Comparison of ENCODE assay signal across 8 cellular contexts in genomic region chr1:155272466-155273133, GRCh38. TPM values are rescaled to one million over a fixed set of nuclear protein-coding genes. Genes with fewer than 3 reads are reported as not detected.
A peak's percentile ranks its signal among the peaks of the same experiment; 100 is the strongest.
DNase-seq lines count a peak whose midpoint lies in the region; ATAC-seq and TF ChIP-seq lines count a peak whose summit lies in the region.

No MANE protein-coding gene starts in this region.

- H2AFZ ChIP-seq in SK-N-SH (ENCODE audit: low read depth), result no peak overlapping the region
- H2AFZ ChIP-seq in neural progenitor cell (replicated peaks), result no peak overlapping the region

- peak overlapping the region; percentile 91 for H3K4me3 Mint-ChIP-seq in activated naive CD4-positive, alpha-beta T cell treated with anti-CD3 and anti-CD28 coated beads, Interleukin-2, amount 50 U/mL, for 24 hours
- peak overlapping the region; percentile 95 for H3K4me3 Mint-ChIP-seq in neural progenitor cell

- TF ChIP-seq EP300 in SK-N-SH (IDR thresholded peaks at IDR 0.05; ENCODE audit: borderline replicate concordance in 1 of 2, low read depth in 1 of 2, low read length in 1 of 2) (no peak), esophagus muscularis mucosa (IDR thresholded peaks at IDR 0.05) (no peak)

- POLR2A ChIA-PET in SK-N-SH (lab: Yijun Ruan, JAX), result interaction anchor here (0.6 to 2.3 kb wide), 10 partner anchors 11 to 586 kb away, joined by 3 to 13 read pairs (median 4); partner anchors contain the start of genes ENTREP3, KRTCAP2, MTX1 and RUSC1

- H3K27me3 ChIP-seq in SK-N-SH (ENCODE audit: insufficient read depth), result no peaks in the 10 kb centered on the region
- no peaks in the 10 kb centered on the region for H3K27me3 ChIP-seq in esophagus muscularis mucosa
- H3K27me3 ChIP-seq in neural progenitor cell, result peaks cover 3% of the 10 kb centered on the region

- no peaks in the 10 kb centered on the region for H3K9me3 Mint-ChIP-seq in activated naive CD4-positive, alpha-beta T cell treated with anti-CD3 and anti-CD28 coated beads, Interleukin-2, amount 50 U/mL, for 24 hours
- no peaks in the 10 kb centered on the region for H3K9me3 Mint-ChIP-seq in neural progenitor cell

- no peak for TF ChIP-seq POLR2A in esophagus muscularis mucosa (IDR thresholded peaks at IDR 0.05; ENCODE audit: low read depth)

- intact Hi-C loops in esophagus muscularis mucosa (cut with DNase I), result no loop called here

- ATAC-seq in HG02938 (IDR thresholded peaks at IDR 0.05; ENCODE audit: unreplicated experiment) (no peak), GM21619 (IDR thresholded peaks at IDR 0.05; ENCODE audit: unreplicated experiment) (no peak)

- H3K4me2 ChIP-seq in SK-N-SH, result peak overlapping the region; percentile 86
- peak overlapping the region; percentile 88 for H3K4me2 ChIP-seq in neural progenitor cell

- no peaks in the 10 kb centered on the region for H3K9me2 ChIP-seq in SK-N-SH

- TF ChIP-seq CTCF in SK-N-SH (IDR thresholded peaks at IDR 0.05), result no peak
- no peak for TF ChIP-seq CTCF in esophagus muscularis mucosa (IDR thresholded peaks at IDR 0.05)
- no peak for TF ChIP-seq CTCF in neural progenitor cell (IDR thresholded peaks at IDR 0.05)

- H3K27me3 Mint-ChIP-seq in activated naive CD4-positive, alpha-beta T cell treated with anti-CD3 and anti-CD28 coated beads, Interleukin-2, amount 50 U/mL, for 24 hours, result no peaks in the 10 kb centered on the region
- H3K27me3 Mint-ChIP-seq in neural progenitor cell (ENCODE audit: insufficient read depth, low read depth), result peaks cover 3% of the 10 kb centered on the region

- WGBS in SK-N-SH (ENCODE audit: low lambda C conversion rate), result 5% methylated on average over 15 of the region's 15 CpGs
- 11% methylated on average over 15 of the region's 15 CpGs for WGBS in esophagus muscularis mucosa

- peaks cover 12% of the 10 kb centered on the region for H3F3A ChIP-seq in SK-N-SH (replicated peaks; ENCODE audit: insufficient read depth)
- H3F3A ChIP-seq in neural progenitor cell (ENCODE audit: low read depth), result peaks cover 60% of the 10 kb centered on the region

- TF ChIP-seq RAD21 in SK-N-SH (IDR thresholded peaks at IDR 0.05; ENCODE audit: low read length), result no peak

- H3K79me2 ChIP-seq in SK-N-SH (ENCODE audit: insufficient read depth) (peaks cover 41% of the 10 kb centered on the region), neural progenitor cell (ENCODE audit: low read depth) (peaks cover 40% of the 10 kb centered on the region)

- CTCF ChIA-PET in SK-N-SH (lab: Yijun Ruan, JAX), result interaction anchor here (0.8 to 13.2 kb wide), 6 partner anchors 12 to 273 kb away, joined by 3 to 126 read pairs (median 8); partner anchors contain the start of gene ENTREP3

- no peaks in the 10 kb centered on the region for H3K9me3 ChIP-seq in SK-N-SH
- no peaks in the 10 kb centered on the region for H3K9me3 ChIP-seq in esophagus muscularis mucosa
- no peaks in the 10 kb centered on the region for H3K9me3 ChIP-seq in neural progenitor cell (ENCODE audit: low read depth)

- H4K20me1 ChIP-seq in SK-N-SH (ENCODE audit: insufficient read depth), result peaks cover 15% of the 10 kb centered on the region
- peaks cover 36% of the 10 kb centered on the region for H4K20me1 ChIP-seq in neural progenitor cell (ENCODE audit: low read depth)

- peaks cover 12% of the 10 kb centered on the region for H3K36me3 Mint-ChIP-seq in activated naive CD4-positive, alpha-beta T cell treated with anti-CD3 and anti-CD28 coated beads, Interleukin-2, amount 50 U/mL, for 24 hours
- H3K36me3 Mint-ChIP-seq in neural progenitor cell, result peaks cover 30% of the 10 kb centered on the region

- H3K4me1 ChIP-seq in SK-N-SH (ENCODE audit: control insufficient read depth in 1 of 2, insufficient read depth in 2 of 2, low read depth in 1 of 2, low read length in 1 of 2) (peaks cover 0 to 15% of the 10 kb centered on the region in 2 experiments; a peak in 2 of 4 replicates), esophagus muscularis mucosa (peaks cover 32 to 48% (median 36%) of the 10 kb centered on the region in 4 donors), neural progenitor cell (peaks cover 19% of the 10 kb centered on the region)

- H3K9ac ChIP-seq in SK-N-SH, result peak overlapping the region; percentile 88
- H3K9ac ChIP-seq in neural progenitor cell, result peak overlapping the region; percentile 65

- DNase-seq in activated naive CD4-positive, alpha-beta T cell treated with Interleukin-2 at 50 U/mL for 16 hours, result no peak
- DNase-seq in SK-N-SH, result peak; percentile 10
- DNase-seq in esophagus muscularis mucosa (ENCODE audit: extremely low spot score), result no peak
- no peak for DNase-seq in neural progenitor cell (ENCODE audit: low spot score)
- DNase-seq in activated CD8-positive, alpha-beta memory T cell treated with anti-CD3 and anti-CD28 coated beads, Interleukin-2, amount 50 U/mL, for 4 hours, result no peak

- peaks cover 34 to 35% of the 10 kb centered on the region in 2 experiments for H3K36me3 ChIP-seq in SK-N-SH (replicated peaks in 1 of 2; ENCODE audit: control insufficient read depth in 1 of 2, insufficient read depth in 2 of 2, low read length in 1 of 2)
- H3K36me3 ChIP-seq in esophagus muscularis mucosa, result peaks cover 25 to 44% (median 36%) of the 10 kb centered on the region in 4 donors
- H3K36me3 ChIP-seq in neural progenitor cell, result peaks cover 9% of the 10 kb centered on the region

- peak overlapping the region; percentile 72 to 94 for H3K4me3 ChIP-seq in SK-N-SH (ENCODE audit: low read depth in 2 of 2, low read length in 1 of 2)
- peak overlapping the region; percentile 86 to 97 (median 92) for H3K4me3 ChIP-seq in esophagus muscularis mucosa
- H3K4me3 ChIP-seq in neural progenitor cell, result peak overlapping the region; percentile 80

- H3K4me1 Mint-ChIP-seq in activated naive CD4-positive, alpha-beta T cell treated with anti-CD3 and anti-CD28 coated beads, Interleukin-2, amount 50 U/mL, for 24 hours, result peaks cover 49% of the 10 kb centered on the region
- peaks cover 33% of the 10 kb centered on the region for H3K4me1 Mint-ChIP-seq in neural progenitor cell

- H3K27ac ChIP-seq in SK-N-SH (ENCODE audit: low read depth in 2 of 2, low read length in 1 of 2) (peak overlapping the region; percentile 86 to 93), esophagus muscularis mucosa (replicated peaks in 1 of 4) (peak overlapping the region; percentile 97 to 99 (median 98)), neural progenitor cell (peak overlapping the region; percentile 81)

- peak overlapping the region; percentile 67 for H3K27ac Mint-ChIP-seq in activated naive CD4-positive, alpha-beta T cell treated with anti-CD3 and anti-CD28 coated beads, Interleukin-2, amount 50 U/mL, for 24 hours
- peak overlapping the region; percentile 84 for H3K27ac Mint-ChIP-seq in neural progenitor cell

TF ChIP-seq in SK-N-SH, 30 proteins besides CTCF, POLR2A, EP300 and RAD21:
- TF ChIP-seq YY1 (IDR thresholded peaks at IDR 0.05; ENCODE audit: low read depth) (no peak), FOXM1 (IDR thresholded peaks at IDR 0.05; ENCODE audit: low read depth) (no peak), RFX5 (IDR thresholded peaks at IDR 0.05; ENCODE audit: low read length) (peak; percentile 66)

RNA-seq across cellular contexts. Expression of gene CLK2, which starts 0.7 kb away (rescaled TPM):
- polyA plus RNA-seq in SK-N-SH (2012; rRNA removed), result 76.7 and 81.8 TPM in 2 replicates
- polyA plus RNA-seq in SK-N-SH (2012; cell fraction: cytosol; rRNA removed), result 25.3 and 28.9 TPM in 2 replicates
- 484 and 490 TPM in 2 replicates for polyA plus RNA-seq in SK-N-SH (2012; cell fraction: nucleus; rRNA removed)
- total RNA-seq in esophagus muscularis mucosa (10 to 100 TPM; 17.6 to 32.0 (median 25.3) TPM), neural progenitor cell (ENCODE audit: low replicate concordance) (41.7 and 62.2 TPM in 2 replicates)

RNA-seq across cellular contexts. Expression of gene HCN3, which starts 4.7 kb away (rescaled TPM):
- 9.7 and 10.1 TPM in 2 replicates for polyA plus RNA-seq in SK-N-SH (2012; rRNA removed)
- polyA plus RNA-seq in SK-N-SH (2012; cell fraction: cytosol; rRNA removed), result 2.2 and 3.7 TPM in 2 replicates
- polyA plus RNA-seq in SK-N-SH (2012; cell fraction: nucleus; rRNA removed), result 59.4 and 62.3 TPM in 2 replicates
- total RNA-seq in esophagus muscularis mucosa (1 to 10 TPM; 1.0 to 2.1 (median 1.4) TPM), neural progenitor cell (ENCODE audit: low replicate concordance) (1.9 and 5.9 TPM in 2 replicates)

RNA-seq across cellular contexts. Expression of gene SCAMP3, which starts 10.4 kb away (rescaled TPM):
- polyA plus RNA-seq in SK-N-SH (2012; rRNA removed), result 193 and 225 TPM in 2 replicates
- 115 and 149 TPM in 2 replicates for polyA plus RNA-seq in SK-N-SH (2012; cell fraction: cytosol; rRNA removed)
- polyA plus RNA-seq in SK-N-SH (2012; cell fraction: nucleus; rRNA removed), result 125 and 162 TPM in 2 replicates
- 10 to 100 TPM; 33.6 to 56.0 (median 43.5) TPM for total RNA-seq in esophagus muscularis mucosa
- 21.8 and 44.8 TPM in 2 replicates for total RNA-seq in neural progenitor cell (ENCODE audit: low replicate concordance)

RNA-seq across cellular contexts. Expression of gene ENTREP3, which starts 17.3 kb away (rescaled TPM):
- 20.0 and 30.6 TPM in 2 replicates for polyA plus RNA-seq in SK-N-SH (2012; rRNA removed)
- 17.9 and 26.4 TPM in 2 replicates for polyA plus RNA-seq in SK-N-SH (2012; cell fraction: cytosol; rRNA removed)
- 42.8 and 45.5 TPM in 2 replicates for polyA plus RNA-seq in SK-N-SH (2012; cell fraction: nucleus; rRNA removed)
- total RNA-seq in esophagus muscularis mucosa (10 to 100 TPM; 15.1 to 38.7 (median 22.6) TPM), neural progenitor cell (ENCODE audit: low replicate concordance) (4.8 and 14.9 TPM in 2 replicates)

RNA-seq across cellular contexts. Expression of gene PKLR, which starts 28.6 kb away (rescaled TPM):
- polyA plus RNA-seq in SK-N-SH (2012; rRNA removed), result 0.03 TPM in 1 of 2 replicates, not detected in the other
- 0.01 TPM in 1 of 2 replicates, not detected in the other for polyA plus RNA-seq in SK-N-SH (2012; cell fraction: cytosol; rRNA removed)
- polyA plus RNA-seq in SK-N-SH (2012; cell fraction: nucleus; rRNA removed), result 0.05 TPM in 2 replicates
- total RNA-seq in esophagus muscularis mucosa (not detected), neural progenitor cell (ENCODE audit: low replicate concordance) (0.53 and 0.54 TPM in 2 replicates)
